ENCODE assay signal across 8 cellular contexts in genomic region chr13:97433727-97434416, GRCh38. TPM values are rescaled to one million over a fixed set of nuclear protein-coding genes. Genes with fewer than 3 reads are reported as not detected.
DNase-seq lines count a peak whose midpoint lies in the region; ATAC-seq and TF ChIP-seq lines count a peak whose summit lies in the region.

Gene RAP2A (plus strand): TSS chr13:97434169. CDS start chr13:97434471, 302 bp downstream.

- H3K4me1 ChIP-seq in BLaER1 treated with 17β-estradiol and CSF1 and Interleukin-3, amounts not matched to agents 10 nM and 100 nM, result peaks cover 16 to 44% (median 29%) of the 10 kb centered on the region in 10 experiments

- TF ChIP-seq CTCF in lower leg skin (IDR thresholded peaks at IDR 0.05), result no peak

- peak within 1 kb of the TSS; percentile 84 to 99 (median 95) for H3K27ac ChIP-seq in BLaER1 treated with 17β-estradiol and CSF1 and Interleukin-3, amounts not matched to agents 10 nM and 100 nM

- no peaks in the 10 kb centered on the region for H3K27me3 ChIP-seq in BLaER1 treated with 17β-estradiol and CSF1 and Interleukin-3, amounts not matched to agents 10 nM and 100 nM

- H3K36me3 ChIP-seq in BLaER1 treated with 17β-estradiol and CSF1 and Interleukin-3, amounts not matched to agents 10 nM and 100 nM, result peaks cover 6 to 26% (median 13%) of the 10 kb centered on the region in 11 experiments; a peak in 18 of 22 replicates

- H3K4me3 ChIP-seq in BLaER1 treated with 17β-estradiol and CSF1 and Interleukin-3, amounts not matched to agents 10 nM and 100 nM, result peak within 1 kb of the TSS; percentile 72 to 89 (median 83)
- peak within 1 kb of the TSS; percentile 77 for H3K4me3 ChIP-seq in lower leg skin (ENCODE audit: low read depth, poor library complexity, severe bottlenecking)

- H3K9ac ChIP-seq in BLaER1 treated with 17β-estradiol and CSF1 and Interleukin-3, amounts not matched to agents 10 nM and 100 nM, result peak within 1 kb of the TSS; percentile 85 to 98 (median 92)

- H3K4me3 Mint-ChIP-seq in activated CD4-positive, alpha-beta memory T cell treated with anti-CD3 and anti-CD28 coated beads for 36 hours, result peak within 1 kb of the TSS; percentile 95

- H3K27ac Mint-ChIP-seq in activated CD4-positive, alpha-beta memory T cell treated with anti-CD3 and anti-CD28 coated beads for 36 hours, result peak within 1 kb of the TSS; percentile 99

- H3K36me3 Mint-ChIP-seq in activated CD4-positive, alpha-beta memory T cell treated with anti-CD3 and anti-CD28 coated beads for 36 hours, result peaks cover 10% of the 10 kb centered on the region

- peaks cover 22% of the 10 kb centered on the region for H3K4me1 Mint-ChIP-seq in activated CD4-positive, alpha-beta memory T cell treated with anti-CD3 and anti-CD28 coated beads for 36 hours (ENCODE audit: low read depth)

- CTCF ChIA-PET in activated CD4-positive, alpha-beta memory T cell treated with anti-CD3 and anti-CD28 coated beads for 36 hours (lab: Charles Lee), result interaction anchor here (0.9 to 1.2 kb wide), 2 partner anchors 74 to 141 kb away, joined by 3 to 4 read pairs; no protein-coding TSS in a partner anchor

- intact Hi-C loops in activated CD4-positive, alpha-beta memory T cell treated with anti-CD3 and anti-CD28 coated beads for 36 hours (cut with micrococcal nuclease), result loop anchor here (1.0 to 10.0 kb wide), 15 partner anchors 25 to 1999 kb away; partner anchors contain the start of genes DNAJC3, FARP1, MBNL2 and STK24
- intact Hi-C loops in lower leg skin (cut with DNase I; ENCODE audit: low total_unique reads), result no loop called here

- no peaks in the 10 kb centered on the region for H3K9me3 Mint-ChIP-seq in activated CD4-positive, alpha-beta memory T cell treated with anti-CD3 and anti-CD28 coated beads for 36 hours

- peak in 1 of 2 donors; percentile 70 for TF ChIP-seq POLR2A in lower leg skin (IDR thresholded peaks at IDR 0.05)

- peaks cover 3% of the 10 kb centered on the region for H3K27me3 Mint-ChIP-seq in activated CD4-positive, alpha-beta memory T cell treated with anti-CD3 and anti-CD28 coated beads for 36 hours

- DNase-seq in NCI-H774 (lab: John Stamatoyannopoulos, UW) (peak; percentile 84), dermis microvascular lymphatic vessel endothelial cell (ENCODE audit: low read depth in 2 of 2) (peak; percentile 84 to 94), lower leg skin (ENCODE audit: low spot score in 2 of 2) (peak; percentile 88 to 97)
- DNase-seq in activated CD4-positive, alpha-beta memory T cell treated with anti-CD3 and anti-CD28 coated beads for 36 hours, result peak; percentile 93
- peak; percentile 85 to 89 for DNase-seq in stimulated activated CD4-positive, alpha-beta T cell treated with anti-CD3 and anti-CD28 coated beads, Interleukin-4, amount 100 ng/mL, for 4 hours

- POLR2A ChIA-PET in activated CD4-positive, alpha-beta memory T cell treated with anti-CD3 and anti-CD28 coated beads for 36 hours (lab: Charles Lee), result interaction anchor here (0.6 to 2.2 kb wide), 12 partner anchors 13 to 212 kb away, joined by 3 to 11 read pairs (median 3); partner anchors contain the start of gene MBNL2

- ATAC-seq in GM19397 (IDR thresholded peaks at IDR 0.05; ENCODE audit: unreplicated experiment) (peak; percentile 48), HG03565 (IDR thresholded peaks at IDR 0.05; ENCODE audit: unreplicated experiment) (peak; percentile 29)

- H3K4me2 ChIP-seq in BLaER1 treated with 17β-estradiol and CSF1 and Interleukin-3, amounts not matched to agents 10 nM and 100 nM, result peak within 1 kb of the TSS; percentile 83 to 98 (median 92)

- 1% methylated on average over 11 to 54 of the region's 97 CpGs for WGBS in lower leg skin, 2 donors

- peaks cover 0 to 36% (median 21%) of the 10 kb centered on the region in 11 experiments; a peak in 14 of 22 replicates for H4K20me1 ChIP-seq in BLaER1 treated with 17β-estradiol and CSF1 and Interleukin-3, amounts not matched to agents 10 nM and 100 nM

- peaks cover 0 to 20% (median 8%) of the 10 kb centered on the region in 11 experiments; a peak in 9 of 22 replicates for H3K9me3 ChIP-seq in BLaER1 treated with 17β-estradiol and CSF1 and Interleukin-3, amounts not matched to agents 10 nM and 100 nM (replicated peaks in 1 of 11)

RNA-seq across cellular contexts. Expression of gene RAP2A, which starts in this region (rescaled TPM):
- total RNA-seq in activated CD4-positive, alpha-beta memory T cell treated with anti-CD3 and anti-CD28 coated beads for 36 hours, result 10 to 100 TPM; 13.7 to 15.4 TPM
- total RNA-seq in dermis microvascular lymphatic vessel endothelial cell (41.8 and 44.3 TPM in 2 replicates), lower leg skin (10 to 100 TPM in 2 of 4 donors, 1 to 10 TPM in 2; 8.4 to 14.8 (median 10.3) TPM)

Comparison
In these comparisons a context has a peak if more than half of its experiments do, and no peak if none do; other contexts are left out.
1. Peak in every context shown above with its lines: DNase-seq, ATAC-seq, H3K4me3 ChIP-seq and H3K27ac ChIP-seq.